Comparison of ENCODE assay signal across 16 cellular contexts in genomic region chr14:38047518-38047917, GRCh38.
"Had no signal": no experiment of that assay in that cellular context is flagged by ENCODE, and none has a peak within 500 bp of the region (broad histone marks: within the 10 kb centered on the region; RNA-seq: fewer than 3 reads in every experiment).

No MANE protein-coding gene starts in this region.

- DNase-seq: activated CD4-positive, alpha-beta T cell treated with anti-CD3 and anti-CD28 coated beads, Interleukin-2, amount 10 ng/mL, durations not matched to agents 24 days and 14 days; activated CD8-positive, alpha-beta T cell treated with anti-CD3 and anti-CD28 coated beads, Interleukin-2, amount 10 ng/mL, durations not matched to agents 7 days and 5 days; activated naive CD4-positive, alpha-beta T cell treated with Interleukin-2 at 50 U/mL for 16 hours; activated T-cell treated with anti-CD3 and anti-CD28 coated beads, Interleukin-2, amount 50 U/mL, for 24 hours; brain microvascular endothelial cell; central memory CD4-positive, alpha-beta T cell; colonic mucosa; endodermal cell; erythroblast; hypothalamus; stimulated activated naive CD8-positive, alpha-beta T cell treated with anti-CD3 and anti-CD28 coated beads, Interleukin-15, amount 100 ng/mL, for 72 hours; T-helper 1 cell; T1000 had no signal

- H3K4me1 ChIP-seq: colonic mucosa had no signal

- H3K9me3 Mint-ChIP-seq: activated CD4-positive, alpha-beta T cell treated with anti-CD3 and anti-CD28 coated beads, Interleukin-2, amount 10 ng/mL, durations not matched to agents 24 days and 14 days; activated T-helper 2 cell treated with anti-CD3 and anti-CD28 coated beads, Interferon-gamma antibody, Interleukin-2, Interleukin-4, amounts not matched to agents 10 μg/mL and 5 μg/mL and 100 μg/mL, durations not matched to agents 14 hours and 24 hours and 36 hours; endodermal cell; type B pancreatic cell had no signal

- H3K27me3 ChIP-seq: brain microvascular endothelial cell, colonic mucosa had no signal

- H3K9me3 ChIP-seq: colonic mucosa had no signal

- H3K27ac ChIP-seq: brain microvascular endothelial cell, colonic mucosa had no signal

- H3K36me3 Mint-ChIP-seq: mesothelial cell of epicardium, type B pancreatic cell had no signal

- H3K36me3 ChIP-seq: brain microvascular endothelial cell, colonic mucosa had no signal

- H3K4me1 Mint-ChIP-seq: activated CD4-positive, alpha-beta T cell treated with anti-CD3 and anti-CD28 coated beads, Interleukin-2, amount 10 ng/mL, durations not matched to agents 24 days and 14 days; stimulated activated naive CD8-positive, alpha-beta T cell treated with anti-CD3 and anti-CD28 coated beads, Interleukin-15, amount 100 ng/mL, for 72 hours had no signal

- H3K4me3 ChIP-seq: colonic mucosa had no signal

- ATAC-seq: activated CD8-positive, alpha-beta T cell treated with anti-CD3 and anti-CD28 coated beads, Interleukin-2, amount 10 ng/mL, durations not matched to agents 7 days and 5 days; stimulated activated naive CD8-positive, alpha-beta T cell treated with anti-CD3 and anti-CD28 coated beads, Interleukin-15, amount 100 ng/mL, for 72 hours had no signal

- H3K27ac Mint-ChIP-seq: activated CD4-positive, alpha-beta T cell treated with anti-CD3 and anti-CD28 coated beads, Interleukin-2, amount 10 ng/mL, durations not matched to agents 24 days and 14 days; activated CD8-positive, alpha-beta T cell treated with anti-CD3 and anti-CD28 coated beads, Interleukin-2, amount 10 ng/mL, durations not matched to agents 7 days and 5 days; activated T-cell treated with anti-CD3 and anti-CD28 coated beads, Interleukin-2, amount 50 U/mL, for 24 hours; activated T-helper 2 cell treated with anti-CD3 and anti-CD28 coated beads, Interferon-gamma antibody, Interleukin-2, Interleukin-4, amounts not matched to agents 10 μg/mL and 5 μg/mL and 100 μg/mL, durations not matched to agents 14 hours and 24 hours and 36 hours; endodermal cell; mesothelial cell of epicardium; stimulated activated naive CD8-positive, alpha-beta T cell treated with anti-CD3 and anti-CD28 coated beads, Interleukin-15, amount 100 ng/mL, for 72 hours; type B pancreatic cell had no signal

- H3K4me3 Mint-ChIP-seq: activated CD4-positive, alpha-beta T cell treated with anti-CD3 and anti-CD28 coated beads, Interleukin-2, amount 10 ng/mL, durations not matched to agents 24 days and 14 days; activated CD8-positive, alpha-beta T cell treated with anti-CD3 and anti-CD28 coated beads, Interleukin-2, amount 10 ng/mL, durations not matched to agents 7 days and 5 days; activated T-cell treated with anti-CD3 and anti-CD28 coated beads, Interleukin-2, amount 50 U/mL, for 24 hours; endodermal cell; mesothelial cell of epicardium; stimulated activated naive CD8-positive, alpha-beta T cell treated with anti-CD3 and anti-CD28 coated beads, Interleukin-15, amount 100 ng/mL, for 72 hours; type B pancreatic cell had no signal

- H3K27me3 Mint-ChIP-seq: activated CD4-positive, alpha-beta T cell treated with anti-CD3 and anti-CD28 coated beads, Interleukin-2, amount 10 ng/mL, durations not matched to agents 24 days and 14 days; activated T-cell treated with anti-CD3 and anti-CD28 coated beads, Interleukin-2, amount 50 U/mL, for 24 hours; stimulated activated naive CD8-positive, alpha-beta T cell treated with anti-CD3 and anti-CD28 coated beads, Interleukin-15, amount 100 ng/mL, for 72 hours had no signal
